ENCODE assay signal across 20 cellular contexts in the genomic region with DNA sequence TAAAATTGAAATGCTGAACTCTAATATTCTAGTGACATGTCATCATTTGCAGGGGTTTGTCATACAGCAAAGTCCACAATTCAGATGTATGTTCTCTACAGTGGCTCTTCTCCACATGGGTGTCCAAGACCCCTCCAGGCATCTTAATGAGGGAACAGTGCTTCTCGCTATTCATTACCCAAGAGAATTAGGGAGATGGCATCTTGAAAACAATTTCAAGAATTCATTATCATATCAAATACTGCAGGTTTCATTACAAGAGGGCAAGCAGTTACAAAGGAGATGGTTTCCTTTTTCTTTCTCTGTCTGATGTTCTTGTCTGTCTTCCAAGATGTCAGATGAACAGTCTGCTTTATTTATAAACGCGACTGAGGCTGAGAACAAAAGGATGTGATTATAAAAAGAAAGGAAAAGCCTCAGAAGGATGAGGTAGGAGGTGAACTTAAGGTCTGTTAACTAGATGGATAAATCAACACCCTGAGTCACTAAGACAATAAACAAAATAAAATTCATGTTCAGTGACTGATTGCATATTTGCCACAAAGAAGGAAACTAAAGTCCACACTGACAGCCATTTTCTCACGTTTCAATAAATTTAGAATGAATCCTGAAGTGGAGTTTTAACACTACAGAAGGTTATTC.
DNase-seq lines count a peak whose midpoint lies in the region; ATAC-seq, FAIRE-seq and TF ChIP-seq lines count a peak whose summit lies in the region.
"Had no signal": no experiment of that assay in that cellular context is flagged by ENCODE, and none has a peak within 500 bp of the region (broad histone marks: within the 10 kb centered on the region; RNA-seq: fewer than 3 reads in every experiment).

No MANE protein-coding gene starts in this region.

- no peaks in the 10 kb centered on the region for H3K36me3 Mint-ChIP-seq in nephron progenitor cell (ENCODE audit: low read depth)
- H3K36me3 Mint-ChIP-seq in activated CD8-positive, alpha-beta T cell treated with anti-CD3 and anti-CD28 coated beads for 36 hours (ENCODE audit: low read depth): no peaks in the 10 kb centered on the region

- TF ChIP-seq RAD21 in H1 (IDR thresholded peaks at IDR 0.05 in 1 of 2, conservative IDR thresholded peaks at IDR 0.05 in 1 of 2; ENCODE audit: low read depth in 2 of 2, low read length in 2 of 2): no peak

- H3K4me1 ChIP-seq in H1 (replicated peaks in 1 of 4; ENCODE audit: control insufficient read depth in 3 of 4, insufficient read depth in 4 of 4, low read length in 3 of 4): peaks cover 0 to 7% (median 1%) of the 10 kb centered on the region in 4 experiments; a peak in 2 of 7 replicates
- H3K4me1 ChIP-seq: stomach had no signal

- H3K4me1 Mint-ChIP-seq in nephron progenitor cell: peaks cover 7% of the 10 kb centered on the region
- H3K4me1 Mint-ChIP-seq in activated CD8-positive, alpha-beta T cell treated with anti-CD3 and anti-CD28 coated beads for 36 hours (ENCODE audit: low read depth): peaks cover 2% of the 10 kb centered on the region
- H3K4me1 Mint-ChIP-seq: activated T-helper 17 cell treated with anti-CD3 and anti-CD28 coated beads, Interleukin-2, amount 50 U/mL, for 72 hours had no signal

- no peaks in the 10 kb centered on the region for H3K9me3 ChIP-seq in H1 (ENCODE audit: insufficient read depth in 2 of 2, low read depth in 1 of 2, low read length in 1 of 2)
- H3K9me3 ChIP-seq: stomach had no signal

- H3K14ac ChIP-seq in H1 (ENCODE audit: insufficient read length): no peak overlapping the region

- TF ChIP-seq CTCF in H1 (IDR thresholded peaks at IDR 0.05; ENCODE audit: control extremely low read depth in 1 of 3, insufficient read depth in 1 of 3, low read depth in 1 of 3, low read length in 3 of 3) (no peak), nephron progenitor cell (IDR thresholded peaks at IDR 0.05) (no peak)
- TF ChIP-seq CTCF in activated CD8-positive, alpha-beta T cell treated with anti-CD3 and anti-CD28 coated beads for 36 hours (IDR thresholded peaks at IDR 0.05): no peak

- no peak overlapping the region for H3K9ac ChIP-seq in H1 (replicated peaks in 1 of 4; ENCODE audit: extremely low read depth in 1 of 4, low read depth in 3 of 4, low read length in 3 of 4)

- H2BK15ac ChIP-seq in H1 (ENCODE audit: low read length): no peak overlapping the region

- H3K4me2 ChIP-seq in H1 (ENCODE audit: insufficient read depth in 1 of 2, low read depth in 2 of 2, low read length in 2 of 2): peak overlapping the region in 1 of 2 experiments; percentile 6; a peak in 1 of 4 replicates

- intact Hi-C loops in activated CD8-positive, alpha-beta T cell treated with anti-CD3 and anti-CD28 coated beads for 36 hours (cut with micrococcal nuclease): no loop called here

- peak; percentile 51 for DNase-seq in EH (ENCODE audit: low read depth)
- DNase-seq in M059J (ENCODE audit: low read depth): peak; percentile 62
- no peak for DNase-seq in H1 (ENCODE audit: low read depth in 1 of 2, low spot score in 2 of 2)
- DNase-seq in nephron progenitor cell: no peak
- no peak for DNase-seq in NCI-H1417 (lab: John Stamatoyannopoulos, UW)
- DNase-seq in COLO829 (ENCODE audit: low spot score): no peak
- no peak for DNase-seq in activated CD8-positive, alpha-beta T cell treated with anti-CD3 and anti-CD28 coated beads for 36 hours
- no peak for DNase-seq in activated naive CD4-positive, alpha-beta T cell treated with anti-CD3 and anti-CD28 coated beads, Interleukin-2, amount 50 U/mL, for 16 hours
- DNase-seq: AML-193; anterior cingulate cortex; left ventricle myocardium superior; naive thymus-derived CD4-positive, alpha-beta T cell; NCI-H1048; NCI-H2107; NCI-H774; stomach had no signal

- POLR2A ChIA-PET in H1 (lab: Charles Lee; ENCODE audit: partially characterized antibody): interaction anchor here (0.6 kb wide), 1 partner anchor 114 kb away, joined by 3 read pairs; no protein-coding TSS in a partner anchor
- POLR2A ChIA-PET in activated CD8-positive, alpha-beta T cell treated with anti-CD3 and anti-CD28 coated beads for 36 hours (lab: Charles Lee): no interaction called here

- ATAC-seq in activated CD8-positive, alpha-beta T cell treated with anti-CD3 and anti-CD28 coated beads for 36 hours: no peak
- ATAC-seq: activated T-helper 17 cell treated with anti-CD3 and anti-CD28 coated beads, Interleukin-2, amount 50 U/mL, for 72 hours; HCT116; left ventricle myocardium superior; naive thymus-derived CD4-positive, alpha-beta T cell had no signal

- CTCF ChIA-PET in H1 (lab: Charles Lee; ENCODE audit: partially characterized antibody): interaction anchor here (1.5 kb wide), 1 partner anchor 14 kb away, joined by 3 read pairs; no protein-coding TSS in a partner anchor
- CTCF ChIA-PET in activated CD8-positive, alpha-beta T cell treated with anti-CD3 and anti-CD28 coated beads for 36 hours (lab: Charles Lee): no interaction called here

- no peaks in the 10 kb centered on the region for H3K79me2 ChIP-seq in H1 (ENCODE audit: control insufficient read depth in 1 of 2, insufficient read depth in 2 of 2, low read length in 2 of 2)

- H2BK5ac ChIP-seq in H1 (ENCODE audit: low read depth, low read length): no peak overlapping the region

- no peak overlapping the region for H3K4me3 Mint-ChIP-seq in nephron progenitor cell
- no peak overlapping the region for H3K4me3 Mint-ChIP-seq in activated CD8-positive, alpha-beta T cell treated with anti-CD3 and anti-CD28 coated beads for 36 hours
- H3K4me3 Mint-ChIP-seq: activated T-helper 17 cell treated with anti-CD3 and anti-CD28 coated beads, Interleukin-2, amount 50 U/mL, for 72 hours; IgD-negative memory B cell; naive thymus-derived CD4-positive, alpha-beta T cell had no signal

- no peak overlapping the region for H3K27ac ChIP-seq in H1 (ENCODE audit: low read depth, low read length)
- H3K27ac ChIP-seq: stomach had no signal

- no peaks in the 10 kb centered on the region for H3K79me1 ChIP-seq in H1 (ENCODE audit: low read depth, low read length)

- H3K18ac ChIP-seq in H1 (ENCODE audit: extremely low read depth, low read length): no peak overlapping the region

- no peaks in the 10 kb centered on the region for H4K20me1 ChIP-seq in H1 (replicated peaks in 1 of 2; ENCODE audit: control insufficient read depth in 1 of 2, insufficient read depth in 2 of 2, low read length in 2 of 2)

- no peak for TF ChIP-seq POLR2A in H1 (IDR thresholded peaks at IDR 0.05; ENCODE audit: control extremely low read depth in 1 of 2, low read depth in 2 of 2, low read length in 2 of 2)

- no peak overlapping the region for H2BK20ac ChIP-seq in H1 (ENCODE audit: low read length)

- H4K5ac ChIP-seq in H1 (ENCODE audit: insufficient read length, low read depth, low read length): no peak overlapping the region

- peak overlapping the region; percentile 80 for H3K27ac Mint-ChIP-seq in nephron progenitor cell
- no peak overlapping the region for H3K27ac Mint-ChIP-seq in activated CD8-positive, alpha-beta T cell treated with anti-CD3 and anti-CD28 coated beads for 36 hours
- H3K27ac Mint-ChIP-seq: activated T-helper 17 cell treated with anti-CD3 and anti-CD28 coated beads, Interleukin-2, amount 50 U/mL, for 72 hours; naive thymus-derived CD4-positive, alpha-beta T cell had no signal

- H3K23ac ChIP-seq in H1 (ENCODE audit: insufficient read length): no peak overlapping the region

- H3K27me3 ChIP-seq in H1 (replicated peaks in 1 of 4; ENCODE audit: control insufficient read depth in 3 of 4, extremely low read depth in 1 of 4, insufficient read depth in 3 of 4, low read length in 3 of 4): no peaks in the 10 kb centered on the region
- H3K27me3 ChIP-seq: stomach had no signal

- H3K56ac ChIP-seq in H1 (replicated peaks; ENCODE audit: insufficient read length, low read depth, low read length): no peak overlapping the region

- no peaks in the 10 kb centered on the region for H3K36me3 ChIP-seq in H1 (ENCODE audit: control insufficient read depth in 2 of 4, insufficient read depth in 4 of 4, low read length in 3 of 4)
- H3K36me3 ChIP-seq: stomach had no signal

- FAIRE-seq in H1 (lab: Jason Lieb, UNC): no peak
- FAIRE-seq: RCC 7860 had no signal

- H2BK120ac ChIP-seq in H1 (replicated peaks; ENCODE audit: low read depth, low read length): no peak overlapping the region

- no peaks in the 10 kb centered on the region for H3K9me3 Mint-ChIP-seq in nephron progenitor cell
- H3K9me3 Mint-ChIP-seq in activated CD8-positive, alpha-beta T cell treated with anti-CD3 and anti-CD28 coated beads for 36 hours: no peaks in the 10 kb centered on the region
- H3K9me3 Mint-ChIP-seq: activated T-helper 17 cell treated with anti-CD3 and anti-CD28 coated beads, Interleukin-2, amount 50 U/mL, for 72 hours; naive thymus-derived CD4-positive, alpha-beta T cell had no signal

- 34% methylated on average over 4 of the region's 4 CpGs; no CpG with 5 or more reads in 1 of the 2 experiments for WGBS in H1 (ENCODE audit: extremely low coverage in 1 of 2, insufficient coverage in 1 of 2, insufficient read length in 1 of 2, insufficient replicate concordance in 2 of 2, low coverage in 1 of 2, low lambda C conversion rate in 2 of 2, missing lambda C conversion rate in 1 of 2), 2 experiments

- no peak overlapping the region for H2AK5ac ChIP-seq in H1 (ENCODE audit: low read depth, low read length)

- H3K4ac ChIP-seq in H1 (replicated peaks; ENCODE audit: insufficient read length, low read depth, low read length): no peak overlapping the region

- H2BK12ac ChIP-seq in H1 (ENCODE audit: low read depth, low read length): no peak overlapping the region

- no peak overlapping the region for H3K4me3 ChIP-seq in H1 (ENCODE audit: extremely low read depth in 1 of 4, insufficient read depth in 2 of 4, low read depth in 3 of 4, low read length in 4 of 4)
- H3K4me3 ChIP-seq: stomach had no signal

- TF ChIP-seq EP300 in H1 (IDR thresholded peaks at IDR 0.05; ENCODE audit: borderline replicate concordance in 1 of 2, low read depth in 2 of 2, low read length in 2 of 2): no peak

- H3K23me2 ChIP-seq in H1 (ENCODE audit: low read depth, low read length): no peaks in the 10 kb centered on the region; the same call in 1 of the 2 replicates

- no peak overlapping the region for H4K91ac ChIP-seq in H1 (replicated peaks; ENCODE audit: insufficient read length, low read length)

- no peaks in the 10 kb centered on the region for H3K27me3 Mint-ChIP-seq in nephron progenitor cell (ENCODE audit: low read depth, poor library complexity)
- H3K27me3 Mint-ChIP-seq in activated CD8-positive, alpha-beta T cell treated with anti-CD3 and anti-CD28 coated beads for 36 hours: no peaks in the 10 kb centered on the region
- H3K27me3 Mint-ChIP-seq: activated T-helper 17 cell treated with anti-CD3 and anti-CD28 coated beads, Interleukin-2, amount 50 U/mL, for 72 hours; IgD-negative memory B cell; naive thymus-derived CD4-positive, alpha-beta T cell had no signal

- no peak overlapping the region for H4K8ac ChIP-seq in H1 (ENCODE audit: extremely low read depth, insufficient read depth, low read length)

- H2AFZ ChIP-seq in H1 (ENCODE audit: low read length): no peak overlapping the region

TF ChIP-seq in H1, 55 proteins besides CTCF, POLR2A, EP300 and RAD21:
- TF ChIP-seq TEAD4 (IDR thresholded peaks at IDR 0.05; ENCODE audit: low read depth, low read length): 0 out of 2 replicates have a peak, but pooled peaks have one; percentile 6
- TF ChIP-seq TBP (IDR thresholded peaks at IDR 0.05; ENCODE audit: low read depth, low read length): no peak
- no peak for TF ChIP-seq MAFK (IDR thresholded peaks at IDR 0.05; ENCODE audit: low read depth, low read length)
TF ChIP-seq in H1: peak in this region for 1.

Comparison
In these comparisons a context has a peak if more than half of its experiments do, and no peak if none do; other contexts are left out.
1. DNase-seq: peak in EH (single experiment) and M059J (single experiment); none in H1 (0 of 2), nephron progenitor cell (single experiment), NCI-H1417 (0 of 3), COLO829 (single experiment), activated CD8-positive, alpha-beta T cell treated with anti-CD3 and anti-CD28 coated beads for 36 hours (single experiment) and activated naive CD4-positive, alpha-beta T cell treated with anti-CD3 and anti-CD28 coated beads, Interleukin-2, amount 50 U/mL, for 16 hours (single experiment).